Comparison of ENCODE assay signal across 14 cellular contexts in genomic region chr2:71778514-71779305, GRCh38.
A peak's percentile ranks its signal among the peaks of the same experiment; 100 is the strongest.
DNase-seq lines count a peak whose midpoint lies in the region; ATAC-seq and TF ChIP-seq lines count a peak whose summit lies in the region.
"Had no signal": no experiment of that assay in that cellular context is flagged by ENCODE, and none has a peak within 500 bp of the region (broad histone marks: within the 10 kb centered on the region; RNA-seq: fewer than 3 reads in every experiment).

No MANE protein-coding gene starts in this region.

- no peaks in the 10 kb centered on the region for H3K9me3 Mint-ChIP-seq in glutamatergic neuron (ENCODE audit: unreplicated experiment)
- H3K9me3 Mint-ChIP-seq: activated T-cell treated with anti-CD3 and anti-CD28 coated beads, Interleukin-2, amount 50 U/mL, for 72 hours had no signal

- no peaks in the 10 kb centered on the region for H3K4me1 Mint-ChIP-seq in glutamatergic neuron (ENCODE audit: low read depth, unreplicated experiment)
- H3K4me1 Mint-ChIP-seq: B cell had no signal

- H3K4me1 ChIP-seq in cardiac muscle cell (ENCODE audit: low read depth) (no peaks in the 10 kb centered on the region), left ventricle myocardium inferior (no peaks in the 10 kb centered on the region)
- H3K4me1 ChIP-seq: upper lobe of right lung had no signal

- peak; percentile 20 for TF ChIP-seq CTCF in cardiac muscle cell (IDR thresholded peaks at IDR 0.05; ENCODE audit: low read depth, low read length)
- no peak for TF ChIP-seq CTCF in left ventricle myocardium inferior (IDR thresholded peaks at IDR 0.05; ENCODE audit: borderline replicate concordance)
- TF ChIP-seq CTCF in fibroblast of the aortic adventitia (IDR thresholded peaks at IDR 0.05; ENCODE audit: insufficient read depth, low read length), result peak; percentile 4
- TF ChIP-seq CTCF in glutamatergic neuron (IDR thresholded peaks at IDR 0.05; ENCODE audit: partially characterized antibody, unreplicated experiment), result no peak
- TF ChIP-seq CTCF in RWPE1 (conservative IDR thresholded peaks at IDR 0.05; ENCODE audit: low read depth), result no peak

- CTCF ChIA-PET in RWPE1 (lab: Yijun Ruan, JAX), result interaction anchor here (0.6 to 1.6 kb wide), 5 partner anchors 10 to 372 kb away, joined by 3 to 11 read pairs (median 3); no protein-coding TSS in a partner anchor

- H3K27ac ChIP-seq in cardiac muscle cell (no peak overlapping the region), left ventricle myocardium inferior (replicated peaks) (no peak overlapping the region), RWPE1 (no peak overlapping the region)
- H3K27ac ChIP-seq: SJCRH30, upper lobe of right lung had no signal

- no peaks in the 10 kb centered on the region for H3K36me3 ChIP-seq in cardiac muscle cell
- no peaks in the 10 kb centered on the region for H3K36me3 ChIP-seq in left ventricle myocardium inferior
- H3K36me3 ChIP-seq: SJCRH30, upper lobe of right lung had no signal

- no peak overlapping the region for H3K4me3 Mint-ChIP-seq in glutamatergic neuron (ENCODE audit: unreplicated experiment)
- H3K4me3 Mint-ChIP-seq: activated T-cell treated with anti-CD3 and anti-CD28 coated beads, Interleukin-2, amount 50 U/mL, for 72 hours; B cell had no signal

- no peaks in the 10 kb centered on the region for H3K27me3 Mint-ChIP-seq in glutamatergic neuron (ENCODE audit: unreplicated experiment)
- H3K27me3 Mint-ChIP-seq: B cell had no signal

- DNase-seq in cardiac muscle cell (ENCODE audit: low read depth in 1 of 2, low spot score in 1 of 2), result peak in 1 of 2 donors; percentile 24
- no peak for DNase-seq in left ventricle myocardium inferior
- peak; percentile 10 for DNase-seq in fibroblast of the aortic adventitia (ENCODE audit: low read depth)
- no peak for DNase-seq in NCI-H1694 (lab: John Stamatoyannopoulos, UW)
- DNase-seq in glutamatergic neuron, result no peak
- DNase-seq in RWPE1 (ENCODE audit: low spot score), result no peak
- DNase-seq: activated CD4-positive, alpha-beta T cell treated with anti-CD3 and anti-CD28 coated beads for 1 hour; activated T-cell treated with anti-CD3 and anti-CD28 coated beads, Interleukin-2, amount 50 U/mL, for 72 hours; left colon; upper lobe of right lung had no signal

- intact Hi-C loops in left ventricle myocardium inferior (cut with micrococcal nuclease), result no loop called here

- H3K27me3 ChIP-seq in cardiac muscle cell, result peaks cover 2% of the 10 kb centered on the region
- peaks cover 19% of the 10 kb centered on the region for H3K27me3 ChIP-seq in left ventricle myocardium inferior (ENCODE audit: low read depth)
- H3K27me3 ChIP-seq: SJCRH30, upper lobe of right lung had no signal

- H3K4me3 ChIP-seq in cardiac muscle cell (no peak overlapping the region), left ventricle myocardium inferior (no peak overlapping the region), fibroblast of the aortic adventitia (ENCODE audit: low read depth, low read length) (no peak overlapping the region)
- H3K4me3 ChIP-seq: SJCRH30, upper lobe of right lung had no signal

- H3K27ac Mint-ChIP-seq in glutamatergic neuron (ENCODE audit: unreplicated experiment), result no peak overlapping the region
- H3K27ac Mint-ChIP-seq: activated T-cell treated with anti-CD3 and anti-CD28 coated beads, Interleukin-2, amount 50 U/mL, for 72 hours; B cell had no signal

- POLR2A ChIA-PET in RWPE1 (lab: Yijun Ruan, JAX; ENCODE audit: low non-redundant PET), result no interaction called here

- ATAC-seq in SK-N-SH treated with all-trans-retinoic acid at 6 μM for 48 hours (peak; percentile 60), GM21528 (IDR thresholded peaks at IDR 0.05; ENCODE audit: low FRiP score, unreplicated experiment) (no peak)
- ATAC-seq: activated T-cell treated with anti-CD3 and anti-CD28 coated beads, Interleukin-2, amount 50 U/mL, for 72 hours; left colon; upper lobe of right lung had no signal

- H3K36me3 Mint-ChIP-seq in glutamatergic neuron (ENCODE audit: unreplicated experiment), result no peaks in the 10 kb centered on the region

- H3K9me3 ChIP-seq in cardiac muscle cell (ENCODE audit: low read depth) (no peaks in the 10 kb centered on the region), left ventricle myocardium inferior (replicated peaks) (no peaks in the 10 kb centered on the region)
- H3K9me3 ChIP-seq: SJCRH30, upper lobe of right lung had no signal

TF ChIP-seq in SK-N-SH treated with all-trans-retinoic acid at 6 μM for 48 hours, 23 proteins besides CTCF, POLR2A, EP300 and RAD21 (continues in another document):
- TF ChIP-seq GLIS3 (CRISPR knock-in tag; IDR thresholded peaks at IDR 0.05) (no peak), ZFP3 (CRISPR knock-in tag; IDR thresholded peaks at IDR 0.05) (no peak), ZNF8 (CRISPR knock-in tag; IDR thresholded peaks at IDR 0.05) (no peak), ESRRG (CRISPR knock-in tag; IDR thresholded peaks at IDR 0.05) (no peak), ARNTL (CRISPR knock-in tag; IDR thresholded peaks at IDR 0.05; ENCODE audit: borderline replicate concordance, low read depth) (no peak), TOX (CRISPR knock-in tag; IDR thresholded peaks at IDR 0.05; ENCODE audit: borderline replicate concordance) (no peak), ZC3H10 (CRISPR knock-in tag; IDR thresholded peaks at IDR 0.05) (no peak), ZNF565 (CRISPR knock-in tag; conservative IDR thresholded peaks at IDR 0.05; ENCODE audit: low read depth) (no peak), PATZ1 (CRISPR knock-in tag; IDR thresholded peaks at IDR 0.05; ENCODE audit: borderline replicate concordance) (no peak), ZNF70 (CRISPR knock-in tag; IDR thresholded peaks at IDR 0.05) (no peak), SNAI2 (CRISPR knock-in tag; IDR thresholded peaks at IDR 0.05) (no peak)
- TF ChIP-seq, protein P1, sequence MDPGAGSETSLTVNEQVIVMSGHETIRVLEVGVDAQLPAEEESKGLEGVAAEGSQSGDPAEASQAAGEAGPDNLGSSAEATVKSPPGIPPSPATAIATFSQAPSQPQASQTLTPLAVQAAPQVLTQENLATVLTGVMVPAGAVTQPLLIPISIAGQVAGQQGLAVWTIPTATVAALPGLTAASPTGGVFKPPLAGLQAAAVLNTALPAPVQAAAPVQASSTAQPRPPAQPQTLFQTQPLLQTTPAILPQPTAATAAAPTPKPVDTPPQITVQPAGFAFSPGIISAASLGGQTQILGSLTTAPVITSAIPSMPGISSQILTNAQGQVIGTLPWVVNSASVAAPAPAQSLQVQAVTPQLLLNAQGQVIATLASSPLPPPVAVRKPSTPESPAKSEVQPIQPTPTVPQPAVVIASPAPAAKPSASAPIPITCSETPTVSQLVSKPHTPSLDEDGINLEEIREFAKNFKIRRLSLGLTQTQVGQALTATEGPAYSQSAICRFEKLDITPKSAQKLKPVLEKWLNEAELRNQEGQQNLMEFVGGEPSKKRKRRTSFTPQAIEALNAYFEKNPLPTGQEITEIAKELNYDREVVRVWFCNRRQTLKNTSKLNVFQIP (CRISPR knock-in tag; IDR thresholded peaks at IDR 0.05; ENCODE audit: borderline replicate concordance, low read depth), result no peak
- TF ChIP-seq, protein P2, sequence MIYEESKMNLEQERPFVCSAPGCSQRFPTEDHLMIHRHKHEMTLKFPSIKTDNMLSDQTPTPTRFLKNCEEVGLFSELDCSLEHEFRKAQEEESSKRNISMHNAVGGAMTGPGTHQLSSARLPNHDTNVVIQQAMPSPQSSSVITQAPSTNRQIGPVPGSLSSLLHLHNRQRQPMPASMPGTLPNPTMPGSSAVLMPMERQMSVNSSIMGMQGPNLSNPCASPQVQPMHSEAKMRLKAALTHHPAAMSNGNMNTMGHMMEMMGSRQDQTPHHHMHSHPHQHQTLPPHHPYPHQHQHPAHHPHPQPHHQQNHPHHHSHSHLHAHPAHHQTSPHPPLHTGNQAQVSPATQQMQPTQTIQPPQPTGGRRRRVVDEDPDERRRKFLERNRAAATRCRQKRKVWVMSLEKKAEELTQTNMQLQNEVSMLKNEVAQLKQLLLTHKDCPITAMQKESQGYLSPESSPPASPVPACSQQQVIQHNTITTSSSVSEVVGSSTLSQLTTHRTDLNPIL (CRISPR knock-in tag; IDR thresholded peaks at IDR 0.05; ENCODE audit: low read depth), result no peak
- TF ChIP-seq, protein P3, sequence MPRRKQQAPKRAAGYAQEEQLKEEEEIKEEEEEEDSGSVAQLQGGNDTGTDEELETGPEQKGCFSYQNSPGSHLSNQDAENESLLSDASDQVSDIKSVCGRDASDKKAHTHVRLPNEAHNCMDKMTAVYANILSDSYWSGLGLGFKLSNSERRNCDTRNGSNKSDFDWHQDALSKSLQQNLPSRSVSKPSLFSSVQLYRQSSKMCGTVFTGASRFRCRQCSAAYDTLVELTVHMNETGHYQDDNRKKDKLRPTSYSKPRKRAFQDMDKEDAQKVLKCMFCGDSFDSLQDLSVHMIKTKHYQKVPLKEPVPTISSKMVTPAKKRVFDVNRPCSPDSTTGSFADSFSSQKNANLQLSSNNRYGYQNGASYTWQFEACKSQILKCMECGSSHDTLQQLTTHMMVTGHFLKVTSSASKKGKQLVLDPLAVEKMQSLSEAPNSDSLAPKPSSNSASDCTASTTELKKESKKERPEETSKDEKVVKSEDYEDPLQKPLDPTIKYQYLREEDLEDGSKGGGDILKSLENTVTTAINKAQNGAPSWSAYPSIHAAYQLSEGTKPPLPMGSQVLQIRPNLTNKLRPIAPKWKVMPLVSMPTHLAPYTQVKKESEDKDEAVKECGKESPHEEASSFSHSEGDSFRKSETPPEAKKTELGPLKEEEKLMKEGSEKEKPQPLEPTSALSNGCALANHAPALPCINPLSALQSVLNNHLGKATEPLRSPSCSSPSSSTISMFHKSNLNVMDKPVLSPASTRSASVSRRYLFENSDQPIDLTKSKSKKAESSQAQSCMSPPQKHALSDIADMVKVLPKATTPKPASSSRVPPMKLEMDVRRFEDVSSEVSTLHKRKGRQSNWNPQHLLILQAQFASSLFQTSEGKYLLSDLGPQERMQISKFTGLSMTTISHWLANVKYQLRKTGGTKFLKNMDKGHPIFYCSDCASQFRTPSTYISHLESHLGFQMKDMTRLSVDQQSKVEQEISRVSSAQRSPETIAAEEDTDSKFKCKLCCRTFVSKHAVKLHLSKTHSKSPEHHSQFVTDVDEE (CRISPR knock-in tag; IDR thresholded peaks at IDR 0.05), result no peak

Comparison
In these comparisons a context has a peak if more than half of its experiments do, and no peak if none do; other contexts are left out.
1. CTCF ChIP-seq: peak in cardiac muscle cell (single experiment) and fibroblast of the aortic adventitia (single experiment); none in left ventricle myocardium inferior (single experiment), glutamatergic neuron (single experiment) and RWPE1 (single experiment).